In the genomic region with DNA sequence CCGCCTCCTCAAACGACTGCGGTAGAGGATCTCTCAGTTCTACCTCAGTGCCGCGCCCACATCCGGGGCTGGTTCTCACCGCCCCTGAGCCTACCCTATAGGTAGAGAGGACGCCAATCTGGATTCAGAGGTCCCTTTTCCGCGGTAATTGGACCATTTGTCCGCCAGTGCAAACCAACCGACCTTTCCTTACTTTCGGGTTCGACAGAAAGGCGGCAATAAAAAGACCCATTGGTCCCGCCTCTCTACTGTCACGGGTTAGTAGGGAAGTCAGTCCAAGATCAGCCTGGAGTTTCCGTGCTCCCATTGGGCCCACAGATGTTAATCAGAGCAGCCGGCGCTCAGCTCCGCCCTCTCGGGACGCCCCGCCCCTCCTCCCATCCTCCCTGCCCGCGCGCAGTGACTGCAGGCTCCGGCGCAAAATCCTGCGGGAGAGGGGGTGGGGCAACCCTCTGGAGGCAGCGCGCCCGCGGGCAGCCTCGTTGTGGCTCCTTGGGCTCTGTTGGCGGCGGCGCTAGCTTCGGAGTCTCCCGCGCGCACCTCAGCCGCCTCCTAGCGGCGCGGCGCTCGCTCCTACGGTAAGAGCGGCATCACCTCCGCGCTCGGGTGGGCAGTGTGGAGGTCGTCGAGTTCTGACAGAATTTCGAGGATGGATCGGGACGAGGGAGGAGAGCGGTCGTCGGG, we compare ENCODE assay signal across 8 cellular contexts. TPM values are rescaled to one million over a fixed set of nuclear protein-coding genes. Genes with fewer than 3 reads are reported as not detected.
DNase-seq lines count a peak whose midpoint lies in the region; ATAC-seq lines count a peak whose summit lies in the region.

A gene (plus strand): TSS at position 380 of the 684 bp plus-strand sequence.
A gene with protein sequence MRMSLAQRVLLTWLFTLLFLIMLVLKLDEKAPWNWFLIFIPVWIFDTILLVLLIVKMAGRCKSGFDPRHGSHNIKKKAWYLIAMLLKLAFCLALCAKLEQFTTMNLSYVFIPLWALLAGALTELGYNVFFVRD (minus strand): TSS at position 41 of the 684 bp plus-strand sequence. CDS start 4,061 bp downstream, outside the sequence.

- H3K9me3 ChIP-seq in aorta (ENCODE audit: control insufficient read depth, low read length): no peaks in the 10 kb centered on the region

- DNase-seq in NCI-H2029 treated with DMSO at 0.1 percent for 48 hours (lab: John Stamatoyannopoulos, UW) (peak; percentile 99), T-helper 9 cell (peak; percentile 90), astrocyte of the hippocampus (ENCODE audit: low read depth, low spot score) (peak; percentile 100), hepatic stellate cell (ENCODE audit: low spot score) (peak; percentile 92), aorta (peak; percentile 99 to 100)

- H3K36me3 ChIP-seq in rectal smooth muscle tissue (ENCODE audit: control insufficient read depth, insufficient read depth, low read length) (no peaks in the 10 kb centered on the region), aorta (ENCODE audit: control insufficient read depth in 1 of 2, insufficient read depth in 2 of 2, low read length in 1 of 2) (no peaks in the 10 kb centered on the region)

- H3K27ac ChIP-seq in rectal smooth muscle tissue (ENCODE audit: low read depth, low read length): peak within 1 kb of the TSS; percentile 89
- H3K27ac ChIP-seq in aorta (ENCODE audit: low read depth in 1 of 2, low read length in 2 of 2): peak within 1 kb of the TSS in 1 of 2 donors; percentile 79

- H3K4me3 ChIP-seq in rectal smooth muscle tissue (ENCODE audit: low read length) (peak within 1 kb of the TSS; percentile 92), aorta (ENCODE audit: low read length in 2 of 2) (peak within 1 kb of the TSS; percentile 79 to 81)

- WGBS in aorta, 2 donors: 0% methylated on average over 60 to 61 of the region's 61 CpGs

- peak; percentile 91 for ATAC-seq in GM18508 (IDR thresholded peaks at IDR 0.05; ENCODE audit: insufficient read depth, unreplicated experiment)
- peak; percentile 91 for ATAC-seq in HG03025 (IDR thresholded peaks at IDR 0.05; ENCODE audit: low FRiP score, unreplicated experiment)
- ATAC-seq in aorta (ENCODE audit: low FRiP score): peak; percentile 99

- H3K27me3 ChIP-seq in rectal smooth muscle tissue (ENCODE audit: control insufficient read depth, insufficient read depth, low read length) (no peaks in the 10 kb centered on the region), aorta (ENCODE audit: control insufficient read depth in 1 of 2, insufficient read depth in 2 of 2, low read length in 1 of 2) (no peaks in the 10 kb centered on the region)

- intact Hi-C loops in aorta (cut with DNase I): loop anchor here in 1 of 2 donors (5.0 kb wide), 2 partner anchors 101 to 114 kb away; a partner anchor contains a TSS

- H3K4me1 ChIP-seq in rectal smooth muscle tissue (ENCODE audit: control insufficient read depth, insufficient read depth, low read length) (peaks cover 15% of the 10 kb centered on the region), aorta (ENCODE audit: control insufficient read depth in 1 of 2, insufficient read depth in 2 of 2, low read length in 2 of 2) (no peaks in the 10 kb centered on the region)

- peak within 1 kb of the TSS; percentile 89 for H3K9ac ChIP-seq in rectal smooth muscle tissue (ENCODE audit: low read length)

RNA-seq across cellular contexts. Expression of the first gene that starts in this region (rescaled TPM):
- 10 to 100 TPM; 38.0 to 38.4 TPM for total RNA-seq in aorta
- polyA plus RNA-seq in aorta: 10 to 100 TPM in 1 of 2 donors, 1 to 10 TPM in 1; 8.8 to 14.1 TPM

RNA-seq across cellular contexts. Expression of the second gene that starts in this region (rescaled TPM):
- total RNA-seq in aorta: 10 to 100 TPM; 11.0 to 12.7 TPM
- 10 to 100 TPM; 14.3 to 16.8 TPM for polyA plus RNA-seq in aorta
